16 cellular contexts compared by ENCODE assay signal in genomic region chr10:129530486-129531065, GRCh38.
"Had no signal": no experiment of that assay in that cellular context is flagged by ENCODE, and none has a peak within 500 bp of the region (broad histone marks: within the 10 kb centered on the region; RNA-seq: fewer than 3 reads in every experiment).

No MANE protein-coding gene starts in this region.

- DNase-seq: activated CD4-positive, alpha-beta T cell treated with anti-CD3 and anti-CD28 coated beads for 1 hour; activated CD4-positive, alpha-beta T cell treated with anti-CD3 and anti-CD28 coated beads, Interleukin-2, amount 50 U/mL, for 48 hours; activated effector memory CD4-positive, alpha-beta T cell treated with anti-CD3 and anti-CD28 coated beads, Interleukin-2, amount 50 U/mL, for 16 hours; activated T-cell treated with anti-CD3 and anti-CD28 coated beads, Interleukin-2, amount 50 U/mL, for 4 hours; amygdala; brain microvascular endothelial cell; cerebellar nuclear complex; dermis blood vessel endothelial cell; foreskin keratinocyte; left colon; natural killer cell; sigmoid colon; stimulated activated naive CD4-positive, alpha-beta T cell; upper lobe of right lung had no signal

- H3K27me3 ChIP-seq: brain microvascular endothelial cell, foreskin keratinocyte, sigmoid colon, upper lobe of right lung had no signal

- ATAC-seq: activated T-cell treated with anti-CD3 and anti-CD28 coated beads, Interleukin-2, amount 50 U/mL, for 4 hours; left colon; natural killer cell; psoas muscle; upper lobe of right lung had no signal

- H3K36me3 ChIP-seq: brain microvascular endothelial cell, sigmoid colon, upper lobe of right lung had no signal

- H3K27ac ChIP-seq: brain microvascular endothelial cell, foreskin keratinocyte, psoas muscle, sigmoid colon, upper lobe of right lung had no signal

- H3K4me3 ChIP-seq: lung, psoas muscle, sigmoid colon, upper lobe of right lung had no signal

- H3K9me3 ChIP-seq: psoas muscle, sigmoid colon, upper lobe of right lung had no signal
